25 cellular contexts compared by ENCODE assay signal in the genomic region with DNA sequence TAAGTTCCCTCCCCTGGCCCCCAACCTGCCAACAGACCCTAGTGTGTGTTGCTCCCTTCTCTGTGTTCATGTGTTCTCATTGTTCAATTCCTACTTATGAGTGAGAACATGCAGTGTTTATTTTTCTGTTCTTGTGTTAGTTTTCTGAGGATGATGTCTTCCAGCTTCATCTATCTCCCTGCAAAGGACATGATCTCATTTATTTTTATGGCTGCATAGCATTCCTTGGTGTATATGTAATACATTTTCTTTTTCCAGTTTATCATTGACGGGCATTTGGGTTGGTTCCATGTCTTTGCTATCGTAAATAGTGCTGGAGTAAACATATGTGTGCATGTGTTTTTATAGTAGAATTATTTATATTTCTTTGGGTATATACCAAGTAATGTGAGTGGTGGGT.
"Had no signal": no experiment of that assay in that cellular context is flagged by ENCODE, and none has a peak within 500 bp of the region (broad histone marks: within the 10 kb centered on the region; RNA-seq: fewer than 3 reads in every experiment).

No MANE protein-coding gene starts in this region.

- H3K27me3 ChIP-seq: colonic mucosa, foreskin keratinocyte, gastroesophageal sphincter, heart right ventricle, neural progenitor cell, right atrium auricular region, sigmoid colon, spleen, tibial nerve, upper lobe of left lung had no signal

- DNase-seq: colonic mucosa; effector CD8-positive, alpha-beta T cell; endodermal cell; foreskin keratinocyte; heart right ventricle; hippocampal formation; midbrain; naive thymus-derived CD4-positive, alpha-beta T cell; nucleus accumbens; sigmoid colon; spleen; stimulated activated CD4-positive, alpha-beta T cell treated with anti-CD3 and anti-CD28 coated beads, Interleukin-4, amount 100 ng/mL, for 4 hours; upper lobe of left lung had no signal

- H3K9me3 ChIP-seq: colonic mucosa, gastroesophageal sphincter, prostate gland, right atrium auricular region, sigmoid colon, thoracic aorta, tibial nerve, upper lobe of left lung had no signal

- H2AFZ ChIP-seq: neural progenitor cell had no signal

- H3K9ac ChIP-seq: neural progenitor cell had no signal

- H3K36me3 ChIP-seq: colonic mucosa, gastroesophageal sphincter, heart right ventricle, neural progenitor cell, prostate gland, right atrium auricular region, sigmoid colon, spleen, thoracic aorta, tibial nerve, upper lobe of left lung had no signal

- H3K27ac ChIP-seq: colonic mucosa, epithelial cell of prostate, foreskin keratinocyte, gastroesophageal sphincter, heart right ventricle, neural progenitor cell, prostate gland, right atrium auricular region, sigmoid colon, skin epidermis, spleen, thoracic aorta, tibial nerve, upper lobe of left lung had no signal

- H3K4me1 ChIP-seq: colonic mucosa, foreskin keratinocyte, gastroesophageal sphincter, heart right ventricle, neural progenitor cell, prostate gland, right atrium auricular region, sigmoid colon, spleen, tibial nerve, upper lobe of left lung had no signal

- H3K4me2 ChIP-seq: neural progenitor cell had no signal

- ATAC-seq: esophagus mucosa; foreskin keratinocyte; gastroesophageal sphincter; heart right ventricle; left lobe of liver; naive thymus-derived CD4-positive, alpha-beta T cell; stimulated activated memory B cell treated with anti-CD40 and anti-IgM and Interleukin-4, amounts not matched to agents 10 μg/mL and 1 μg/mL and 100 μg/mL, for 72 hours had no signal

- H3K4me3 ChIP-seq: colonic mucosa, gastroesophageal sphincter, heart right ventricle, lung, neural progenitor cell, prostate gland, right atrium auricular region, sigmoid colon, skin epidermis, spleen, thoracic aorta, tibial nerve, upper lobe of left lung had no signal
